Comparison of ENCODE assay signal across 8 cellular contexts in genomic region chr5:172697123-172698121, GRCh38. TPM values are rescaled to one million over a fixed set of nuclear protein-coding genes. Genes with fewer than 3 reads are reported as not detected.
DNase-seq lines count a peak whose midpoint lies in the region; ATAC-seq and TF ChIP-seq lines count a peak whose summit lies in the region.

No MANE protein-coding gene starts in this region.

- H3K4me1 ChIP-seq in HUES48 (ENCODE audit: control insufficient read depth, insufficient read depth, low read length) (peaks cover 28% of the 10 kb centered on the region), OCI-LY1 (ENCODE audit: insufficient read depth, low read length, severe bottlenecking) (peaks cover 6% of the 10 kb centered on the region)

- H3K4me2 ChIP-seq in OCI-LY1 (ENCODE audit: low read length), result peak overlapping the region; percentile 76

- no peaks in the 10 kb centered on the region for H3K9me2 ChIP-seq in OCI-LY1 (ENCODE audit: low read depth, low read length)

- H3K36me3 ChIP-seq in HUES48 (ENCODE audit: control insufficient read depth, insufficient read depth, low read length) (no peaks in the 10 kb centered on the region), OCI-LY1 (ENCODE audit: insufficient read depth, low read length) (no peaks in the 10 kb centered on the region)

- no peaks in the 10 kb centered on the region for H3K79me2 ChIP-seq in OCI-LY1 (ENCODE audit: insufficient read depth, low read length)

- H3K27ac ChIP-seq in HUES48 (ENCODE audit: low read depth, low read length) (no peak overlapping the region), OCI-LY1 (ENCODE audit: low read depth, low read length, poor library complexity, severe bottlenecking) (no peak overlapping the region)

- TF ChIP-seq CTCF in OCI-LY1 (IDR thresholded peaks at IDR 0.05; ENCODE audit: low read length) (peak; percentile 89), epithelial cell of proximal tubule (conservative IDR thresholded peaks at IDR 0.05; ENCODE audit: low read depth, low read length) (peak; percentile 87)

- no peak overlapping the region for H2AFZ ChIP-seq in OCI-LY1 (ENCODE audit: low read length)

- H3F3A ChIP-seq in OCI-LY1 (ENCODE audit: insufficient read depth, low read length), result no peaks in the 10 kb centered on the region

- H3K27me3 ChIP-seq in HUES48 (ENCODE audit: control insufficient read depth, insufficient read depth, low read length) (peaks cover 11% of the 10 kb centered on the region), OCI-LY1 (ENCODE audit: insufficient read depth, low read length) (no peaks in the 10 kb centered on the region)

- no peaks in the 10 kb centered on the region for H3K9me3 ChIP-seq in HUES48 (ENCODE audit: control insufficient read depth, insufficient read depth, low read length)
- H3K9me3 ChIP-seq in OCI-LY1 (ENCODE audit: low read length), result no peaks in the 10 kb centered on the region

- H3K9ac ChIP-seq in HUES48 (ENCODE audit: low read depth, low read length) (no peak overlapping the region), OCI-LY1 (ENCODE audit: low read length) (peak overlapping the region; percentile 61; the same call in 1 of the 2 replicates)

- peak; percentile 54 for DNase-seq in CMK (ENCODE audit: low read depth)
- DNase-seq in activated T-cell treated with anti-CD3 and anti-CD28 coated beads for 24 hours (ENCODE audit: low read depth), result peak; percentile 78
- DNase-seq in epithelial cell of proximal tubule (ENCODE audit: low read depth), result no peak
- DNase-seq in mucosa of gallbladder (ENCODE audit: low spot score), result peak; percentile 91
- DNase-seq in stimulated activated CD8-positive, alpha-beta memory T cell treated with anti-CD3 and anti-CD28 coated beads, Interleukin-4, amount 100 ng/mL, for 24 hours (ENCODE audit: low read depth), result peak; percentile 64

- H3K4me3 ChIP-seq in HUES48 (ENCODE audit: low read depth, low read length) (peak overlapping the region; percentile 50), OCI-LY1 (ENCODE audit: low read depth, low read length, poor library complexity, severe bottlenecking) (peak overlapping the region; percentile 54), epithelial cell of proximal tubule (ENCODE audit: low read depth, low read length) (peak overlapping the region; percentile 71)

- ATAC-seq in GM19467 (IDR thresholded peaks at IDR 0.05; ENCODE audit: unreplicated experiment), result peak; percentile 61

- no peaks in the 10 kb centered on the region for H4K20me1 ChIP-seq in OCI-LY1 (ENCODE audit: insufficient read depth, low read length)

RNA-seq across cellular contexts. Expression of gene NEURL1B, which starts 56.4 kb away (rescaled TPM):
- total RNA-seq in epithelial cell of proximal tubule, result 1.0 and 4.4 TPM in 2 replicates
- 27.9 TPM for total RNA-seq in mucosa of gallbladder
